Comparison of ENCODE assay signal across 12 cellular contexts in genomic region chr19:42468273-42468796, GRCh38. TPM values are rescaled to one million over a fixed set of nuclear protein-coding genes. Genes with fewer than 3 reads are reported as not detected.
DNase-seq lines count a peak whose midpoint lies in the region; ATAC-seq, FAIRE-seq and TF ChIP-seq lines count a peak whose summit lies in the region.
"Had no signal": no experiment of that assay in that cellular context is flagged by ENCODE, and none has a peak within 500 bp of the region (broad histone marks: within the 10 kb centered on the region; RNA-seq: fewer than 3 reads in every experiment).

No MANE protein-coding gene starts in this region.

- peak overlapping the region; percentile 63 for H3K27ac ChIP-seq in ACC112 (ENCODE audit: low read depth, low read length)
- peak overlapping the region; percentile 60; the same call in 1 of the 2 replicates for H3K27ac ChIP-seq in PC-9
- H3K27ac ChIP-seq in MM.1S (ENCODE audit: low read length): no peak overlapping the region
- no peak overlapping the region for H3K27ac ChIP-seq in heart left ventricle
- H3K27ac ChIP-seq: KMS-11 had no signal

- H3K4me1 ChIP-seq in ACC112 (ENCODE audit: control insufficient read depth, insufficient read depth, low read length, unreplicated experiment) (peaks cover 46% of the 10 kb centered on the region), PC-9 (replicated peaks; ENCODE audit: insufficient read depth) (peaks cover 47% of the 10 kb centered on the region), MM.1S (ENCODE audit: low read length) (peaks cover 8% of the 10 kb centered on the region), heart left ventricle (peaks cover 0 to 22% (median 9%) of the 10 kb centered on the region in 12 donors)

- DNase-seq in H54 (ENCODE audit: insufficient read length, low spot score): peak; percentile 89
- peak; percentile 36 to 87 for DNase-seq in PC-9
- peak; percentile 93 for DNase-seq in fibroblast of mammary gland (ENCODE audit: low read depth)
- DNase-seq in NK-92 treated with Interleukin-12 subunit alpha and Interleukin-12 subunit beta, amount 100 ng/mL, for 24 hours (lab: John Stamatoyannopoulos, UW): no peak
- no peak for DNase-seq in MM.1S
- DNase-seq in NCI-H82 treated with DMSO at 0.1 percent for 48 hours (lab: John Stamatoyannopoulos, UW; ENCODE audit: unreplicated experiment): no peak
- no peak for DNase-seq in heart left ventricle
- DNase-seq: aorta, H7 had no signal

- no peaks in the 10 kb centered on the region for H3K9me2 ChIP-seq in PC-9 (ENCODE audit: insufficient read depth)
- H3K9me2 ChIP-seq in MM.1S (replicated peaks; ENCODE audit: insufficient read depth, low read length): no peaks in the 10 kb centered on the region

- 54 to 79% (median 61%) methylated on average over 2 to 3 of the region's 3 CpGs for WGBS in heart left ventricle, 4 donors

- no peak overlapping the region for H3K9ac ChIP-seq in MM.1S (ENCODE audit: low read length)
- H3K9ac ChIP-seq: KMS-11 had no signal

- H3K36me3 ChIP-seq in ACC112 (ENCODE audit: insufficient read depth, low read length): no peaks in the 10 kb centered on the region
- no peaks in the 10 kb centered on the region for H3K36me3 ChIP-seq in PC-9 (ENCODE audit: low read depth)
- H3K36me3 ChIP-seq in MM.1S (replicated peaks; ENCODE audit: insufficient read depth, low read length): no peaks in the 10 kb centered on the region
- no peaks in the 10 kb centered on the region for H3K36me3 ChIP-seq in heart left ventricle

- H3K4me3 ChIP-seq in ACC112 (ENCODE audit: low read depth, low read length): no peak overlapping the region; the same call in 1 of the 2 replicates
- H3K4me3 ChIP-seq in PC-9: no peak overlapping the region
- H3K4me3 ChIP-seq in fibroblast of mammary gland (ENCODE audit: control insufficient read depth, low read depth, low read length): no peak overlapping the region
- H3K4me3 ChIP-seq in MM.1S (ENCODE audit: low read length): no peak overlapping the region
- H3K4me3 ChIP-seq in heart left ventricle: no peak overlapping the region

- H3K9me3 ChIP-seq in PC-9 (ENCODE audit: insufficient read depth, low read depth): no peaks in the 10 kb centered on the region
- no peaks in the 10 kb centered on the region for H3K9me3 ChIP-seq in MM.1S (replicated peaks; ENCODE audit: insufficient read depth, low read length)
- H3K9me3 ChIP-seq in heart left ventricle: no peaks in the 10 kb centered on the region

- peak overlapping the region; percentile 6; the same call in 1 of the 2 replicates for H3K4me2 ChIP-seq in PC-9
- H3K4me2 ChIP-seq in MM.1S (ENCODE audit: low read depth, low read length): no peak overlapping the region
- H3K4me2 ChIP-seq: KMS-11 had no signal

- intact Hi-C loops in PC-9 (cut with micrococcal nuclease; ENCODE audit: unreplicated experiment): no loop called here
- intact Hi-C loops in heart left ventricle (cut with DNase I): no loop called here

- CTCF ChIA-PET in PC-9 (lab: Charles Lee): no interaction called here

- BruUV-seq in PC-9 (replicated peaks; lab: Mats Ljungman, UMichigan): no TSS peak

- ATAC-seq in heart left ventricle: no peak

- POLR2A ChIA-PET in PC-9 (lab: Charles Lee; ENCODE audit: unreplicated experiment): no interaction called here

- H3K79me2 ChIP-seq in ACC112 (ENCODE audit: control insufficient read depth, insufficient read depth, low read length, unreplicated experiment): no peaks in the 10 kb centered on the region
- H3K79me2 ChIP-seq in PC-9 (ENCODE audit: low read depth): no peaks in the 10 kb centered on the region
- no peaks in the 10 kb centered on the region for H3K79me2 ChIP-seq in MM.1S (ENCODE audit: low read length)

- FAIRE-seq in H54 (lab: Jason Lieb, UNC): peak; percentile 82

- no peak for TF ChIP-seq POLR2A in H54 (IDR thresholded peaks at IDR 0.05; ENCODE audit: low read depth, low read length)
- no peak for TF ChIP-seq POLR2A in heart left ventricle (IDR thresholded peaks at IDR 0.05)

- H3K27me3 ChIP-seq in ACC112 (ENCODE audit: insufficient read depth, low read length): no peaks in the 10 kb centered on the region
- no peaks in the 10 kb centered on the region for H3K27me3 ChIP-seq in PC-9 (ENCODE audit: insufficient read depth, low read depth)
- no peaks in the 10 kb centered on the region for H3K27me3 ChIP-seq in MM.1S (replicated peaks; ENCODE audit: insufficient read depth, low read length)
- H3K27me3 ChIP-seq in heart left ventricle: no peaks in the 10 kb centered on the region

- peaks cover 53% of the 10 kb centered on the region for H3F3A ChIP-seq in PC-9 (ENCODE audit: insufficient read depth, low read depth)
- H3F3A ChIP-seq in MM.1S (ENCODE audit: insufficient read depth, low read length): no peaks in the 10 kb centered on the region

- H2AFZ ChIP-seq in ACC112 (ENCODE audit: low read length, unreplicated experiment): no peak overlapping the region
- no peak overlapping the region for H2AFZ ChIP-seq in PC-9
- no peak overlapping the region for H2AFZ ChIP-seq in MM.1S (ENCODE audit: low read length)

- TF ChIP-seq CTCF in PC-9 (conservative IDR thresholded peaks at IDR 0.05) (no peak), fibroblast of mammary gland (conservative IDR thresholded peaks at IDR 0.05; ENCODE audit: control insufficient read depth, insufficient read depth, low read depth, low read length) (no peak), MM.1S (IDR thresholded peaks at IDR 0.05; ENCODE audit: low read length) (no peak), heart left ventricle (IDR thresholded peaks at IDR 0.05) (no peak)

- H4K20me1 ChIP-seq in PC-9 (ENCODE audit: insufficient read depth) (no peaks in the 10 kb centered on the region), MM.1S (ENCODE audit: insufficient read depth, low read length) (no peaks in the 10 kb centered on the region)

RNA-seq across cellular contexts. Expression of gene CXCL17, which starts 25.6 kb away (rescaled TPM):
- total RNA-seq in PC-9 (2021) (0.41 TPM in 1 of 2 replicates, not detected in the other), heart left ventricle (not detected)
- not detected for polyA plus RNA-seq in heart left ventricle
- total RNA-seq: aorta, H7, kidney epithelial cell had no signal

RNA-seq across cellular contexts. Expression of gene LIPE, which starts 41.1 kb away (rescaled TPM):
- total RNA-seq in PC-9 (2021): 10.7 and 12.7 TPM in 2 replicates
- total RNA-seq in heart left ventricle: 100 to 1,000 TPM in 1 of 9 donors, 10 to 100 TPM in 8; 34.7 to 111 (median 57.3) TPM
- polyA plus RNA-seq in heart left ventricle: 10 to 100 TPM; 47.1 to 67.1 TPM

RNA-seq across cellular contexts. Expression of gene CEACAM1, which starts 59.9 kb away (rescaled TPM):
- total RNA-seq in PC-9 (2021) (0.53 and 1.6 TPM in 2 replicates), heart left ventricle (1 to 10 TPM; 1.3 to 8.3 (median 2.5) TPM)
- polyA plus RNA-seq in heart left ventricle: 1 to 10 TPM; 1.6 to 2.1 TPM

Comparison
In these comparisons a context has a peak if more than half of its experiments do, and no peak if none do; other contexts are left out.
1. H3K27ac ChIP-seq: peak in ACC112 (single experiment) and PC-9 (single experiment); none in MM.1S (single experiment) and heart left ventricle (0 of 12).
2. DNase-seq: peak in H54 (single experiment), PC-9 (2 of 2) and fibroblast of mammary gland (single experiment); none in NK-92 treated with Interleukin-12 subunit alpha and Interleukin-12 subunit beta, amount 100 ng/mL, for 24 hours (single experiment), MM.1S (single experiment), NCI-H82 treated with DMSO at 0.1 percent for 48 hours (single experiment) and heart left ventricle (0 of 5).